2 cellular contexts compared by ENCODE assay signal in genomic region chr2:30224147-30224546, GRCh38.
TF ChIP-seq lines count a peak whose summit lies in the region.

No MANE protein-coding gene starts in this region.

TF ChIP-seq in IMR-90, 13 proteins besides CTCF, POLR2A, EP300 and RAD21:
- no peak for TF ChIP-seq ELK1 (IDR thresholded peaks at IDR 0.05; ENCODE audit: borderline replicate concordance, low read depth, low read length)
- no peak for TF ChIP-seq RCOR1 (IDR thresholded peaks at IDR 0.05; ENCODE audit: insufficient replicate concordance, low read length)

TF ChIP-seq in GM12878, 131 proteins besides CTCF, POLR2A, EP300 and RAD21:
- TF ChIP-seq PML (IDR thresholded peaks at IDR 0.05; ENCODE audit: low read length): no peak
